ENCODE assay signal across 8 cellular contexts in genomic region chr11:74311352-74311926, GRCh38.
DNase-seq lines count a peak whose midpoint lies in the region; ATAC-seq, FAIRE-seq and TF ChIP-seq lines count a peak whose summit lies in the region.

Gene P4HA3 (minus strand): TSS chr11:74311640. CDS start chr11:74311611, 29 bp downstream.

- in situ Hi-C loops in ACHN (cut with HindIII; ENCODE audit: low pct_ligation_motif_present, low pct_unique_long_range_greater_than_20kb, low sequenced_read_pairs), result no loop called here

- peak; percentile 64 for TF ChIP-seq CTCF in VCaP (conservative IDR thresholded peaks at IDR 0.05)

- ATAC-seq in GM18909 (IDR thresholded peaks at IDR 0.05; ENCODE audit: poor library complexity, unreplicated experiment) (no peak), HG02885 (IDR thresholded peaks at IDR 0.05; ENCODE audit: poor library complexity, unreplicated experiment) (no peak)

- FAIRE-seq in HTR-8/SVneo (lab: Jason Lieb, UNC), result peak; percentile 59

- H3K27ac ChIP-seq in VCaP, result no peak within 1 kb of the TSS

- DNase-seq in ACHN (peak; percentile 30), HTR-8/SVneo (ENCODE audit: insufficient read length, low spot score) (peak; percentile 41), cerebellar cortex (ENCODE audit: low spot score) (peak; percentile 31), kidney tubule cell (ENCODE audit: low spot score) (peak; percentile 57)
- DNase-seq in stimulated activated CD4-positive, alpha-beta T cell treated with anti-CD3 and anti-CD28 coated beads, Interleukin-4, amount 100 ng/mL, for 1 hour, result peak; percentile 57
